ENCODE assay signal across 16 cellular contexts in genomic region chr11:16261836-16262644, GRCh38.
DNase-seq lines count a peak whose midpoint lies in the region; ATAC-seq, FAIRE-seq and TF ChIP-seq lines count a peak whose summit lies in the region.
"Had no signal": no experiment of that assay in that cellular context is flagged by ENCODE, and none has a peak within 500 bp of the region (broad histone marks: within the 10 kb centered on the region; RNA-seq: fewer than 3 reads in every experiment).

No MANE protein-coding gene starts in this region.

- no peaks in the 10 kb centered on the region for H3K27me3 Mint-ChIP-seq in type B pancreatic cell

- TF ChIP-seq EP300 in A549 (IDR thresholded peaks at IDR 0.05) (no peak), ovary (IDR thresholded peaks at IDR 0.05) (no peak)

- POLR2A ChIA-PET in A549 (lab: Yijun Ruan, JAX): no interaction called here

- H3K9me3 Mint-ChIP-seq in type B pancreatic cell: no peaks in the 10 kb centered on the region

- H3K4me2 ChIP-seq in A549: peak overlapping the region; percentile 27; the same call in 2 of the 3 replicates

- H3K27ac ChIP-seq in A549 (no peak overlapping the region), ovary (no peak overlapping the region)
- H3K27ac ChIP-seq: HL-60 had no signal

- TF ChIP-seq RAD21 in A549 (conservative IDR thresholded peaks at IDR 0.05 in 1 of 2, IDR thresholded peaks at IDR 0.05 in 1 of 2): no peak

- H3K36me3 ChIP-seq in ovary: no peaks in the 10 kb centered on the region

- H3K27me3 ChIP-seq in ovary: no peaks in the 10 kb centered on the region

- ATAC-seq in A549 (peak; percentile 43 to 52; a peak in 3 of 6 replicates), GM19397 (IDR thresholded peaks at IDR 0.05; ENCODE audit: unreplicated experiment) (peak; percentile 94), HG02970 (IDR thresholded peaks at IDR 0.05; ENCODE audit: low FRiP score, unreplicated experiment) (peak; percentile 92), GM18868 (IDR thresholded peaks at IDR 0.05; ENCODE audit: unreplicated experiment) (no peak)
- ATAC-seq: right cardiac atrium had no signal

- H3K36me3 Mint-ChIP-seq in type B pancreatic cell: no peaks in the 10 kb centered on the region

- H3K4me3 ChIP-seq in A549 (no peak overlapping the region), ovary (no peak overlapping the region)

- TF ChIP-seq POLR2A in A549 (IDR thresholded peaks at IDR 0.05; ENCODE audit: low read length) (no peak), ovary (IDR thresholded peaks at IDR 0.05) (no peak)

- H3K4me1 Mint-ChIP-seq in type B pancreatic cell (ENCODE audit: unreplicated experiment): no peaks in the 10 kb centered on the region

- H3K9me3 ChIP-seq in A549: no peaks in the 10 kb centered on the region
- H3K9me3 ChIP-seq in ovary: no peaks in the 10 kb centered on the region

- DNase-seq in A549 (ENCODE audit: low read depth in 1 of 2, low spot score in 1 of 2): no peak
- DNase-seq in NCI-H526 (lab: John Stamatoyannopoulos, UW): peak; percentile 41 to 45
- DNase-seq in foreskin melanocyte: no peak
- no peak for DNase-seq in ovary
- DNase-seq in type B pancreatic cell (ENCODE audit: extremely low spot score, unreplicated experiment): no peak
- DNase-seq: activated CD4-positive, alpha-beta T cell treated with anti-CD3 and anti-CD28 coated beads for 48 hours; activated gamma-delta T cell; NCI-H69; right cardiac atrium had no signal

- 19% methylated on average over 3 of the region's 3 CpGs for WGBS in A549 (ENCODE audit: missing lambda C conversion rate)
- WGBS in ovary, 3 donors: 70 to 79% (median 79%) methylated on average over 3 of the region's 3 CpGs

- TF ChIP-seq CTCF in A549 (IDR thresholded peaks at IDR 0.05) (no peak), ovary (IDR thresholded peaks at IDR 0.05) (no peak), type B pancreatic cell (conservative IDR thresholded peaks at IDR 0.05) (no peak)

- H3K4me1 ChIP-seq in A549: peaks cover 4% of the 10 kb centered on the region; the same call in 1 of the 3 replicates
- H3K4me1 ChIP-seq in ovary (ENCODE audit: insufficient read depth): no peaks in the 10 kb centered on the region

- CTCF ChIA-PET in A549 (lab: Yijun Ruan, JAX): no interaction called here

- intact Hi-C loops in ovary (cut with DNase I): no loop called here

- FAIRE-seq in A549 (lab: Jason Lieb, UNC): peak; percentile 67
- FAIRE-seq: A204.1, endothelial cell of umbilical vein, GM18507 had no signal

- H3K27ac Mint-ChIP-seq in type B pancreatic cell: no peak overlapping the region

- no peak overlapping the region for H3K4me3 Mint-ChIP-seq in type B pancreatic cell

TF ChIP-seq in A549, 52 proteins besides CTCF, POLR2A, EP300 and RAD21:
- TF ChIP-seq SMC3 (IDR thresholded peaks at IDR 0.05) (no peak), RNF2 (IDR thresholded peaks at IDR 0.05; ENCODE audit: borderline replicate concordance, low read depth) (no peak), ESRRA (IDR thresholded peaks at IDR 0.05; ENCODE audit: borderline replicate concordance, low read length) (no peak), ZC3H11A (IDR thresholded peaks at IDR 0.05) (no peak), HOXB13 (CRISPR knock-in tag; IDR thresholded peaks at IDR 0.05; ENCODE audit: low read depth) (no peak), TP53 (CRISPR knock-in tag; IDR thresholded peaks at IDR 0.05) (no peak), BHLHE40 (IDR thresholded peaks at IDR 0.05; ENCODE audit: low read depth, low read length) (no peak), SREBF2 (IDR thresholded peaks at IDR 0.05) (no peak), CEBPB (IDR thresholded peaks at IDR 0.05) (no peak), KDM1A (IDR thresholded peaks at IDR 0.05; ENCODE audit: low read depth) (no peak), EHF (CRISPR knock-in tag; IDR thresholded peaks at IDR 0.05) (no peak), FOXS1 (CRISPR knock-in tag; IDR thresholded peaks at IDR 0.05) (no peak)

Comparison
In these comparisons a context has a peak if more than half of its experiments do, and no peak if none do; other contexts are left out.
1. DNase-seq: peak in NCI-H526 (2 of 2); none in A549 (0 of 2), foreskin melanocyte (single experiment), ovary (0 of 5) and type B pancreatic cell (single experiment).